8 cellular contexts compared by ENCODE assay signal in genomic region chr22:38751422-38752346, GRCh38. TPM values are rescaled to one million over a fixed set of nuclear protein-coding genes. Genes with fewer than 3 reads are reported as not detected.
A peak's percentile ranks its signal among the peaks of the same experiment; 100 is the strongest.
DNase-seq lines count a peak whose midpoint lies in the region; ATAC-seq and TF ChIP-seq lines count a peak whose summit lies in the region.

No MANE protein-coding gene starts in this region.

- peak; percentile 68 to 93 (median 86) for DNase-seq in CD4-positive, CD25-positive, alpha-beta regulatory T cell
- DNase-seq in astrocyte of the spinal cord (ENCODE audit: low read depth, low spot score) (peak; percentile 37), occipital lobe (lab: John Stamatoyannopoulos, UW) (peak; percentile 32), DMS79 (lab: John Stamatoyannopoulos, UW) (no peak), NCI-H2029 treated with DMSO at 0.1 percent for 48 hours (lab: John Stamatoyannopoulos, UW) (no peak), NCI-H345 (lab: John Stamatoyannopoulos, UW) (no peak)

- no peaks in the 10 kb centered on the region for H3K9me3 ChIP-seq in CD4-positive, CD25-positive, alpha-beta regulatory T cell (ENCODE audit: control insufficient read depth in 2 of 2, low read length in 2 of 2)

- no peak for TF ChIP-seq CTCF in astrocyte of the spinal cord (IDR thresholded peaks at IDR 0.05; ENCODE audit: low read depth, low read length)

- H3K4me1 Mint-ChIP-seq in CD4-positive, CD25-positive, alpha-beta regulatory T cell = peaks cover 9 to 64% (median 30%) of the 10 kb centered on the region in 4 donors
- H3K4me1 Mint-ChIP-seq in T-helper 1 cell treated with Interleukin-12 subunit alpha and Interleukin-12 subunit beta and Interleukin-4 antibody, amounts not matched to agents 30 μg/mL and 1 μg/mL, for 36 hours (ENCODE audit: low read depth) = peaks cover 41% of the 10 kb centered on the region

- peak; percentile 59 to 63 for ATAC-seq in CD4-positive, CD25-positive, alpha-beta regulatory T cell (ENCODE audit: low read depth in 2 of 2)
- ATAC-seq in HG02943 (IDR thresholded peaks at IDR 0.05; ENCODE audit: low read depth, unreplicated experiment) = peak; percentile 47

- H3K36me3 Mint-ChIP-seq in CD4-positive, CD25-positive, alpha-beta regulatory T cell = peaks cover 46% of the 10 kb centered on the region
- H3K36me3 Mint-ChIP-seq in T-helper 1 cell treated with Interleukin-12 subunit alpha and Interleukin-12 subunit beta and Interleukin-4 antibody, amounts not matched to agents 30 μg/mL and 1 μg/mL, for 36 hours (ENCODE audit: low read depth) = peaks cover 56% of the 10 kb centered on the region

- peak overlapping the region; percentile 71 for H3K4me3 ChIP-seq in CD4-positive, CD25-positive, alpha-beta regulatory T cell (ENCODE audit: low read depth, low read length)
- H3K4me3 ChIP-seq in astrocyte of the spinal cord (ENCODE audit: low read depth, low read length) = no peak overlapping the region

- H3K4me1 ChIP-seq in CD4-positive, CD25-positive, alpha-beta regulatory T cell (ENCODE audit: control insufficient read depth, insufficient read depth, low read length, poor library complexity, severe bottlenecking) = peaks cover 59% of the 10 kb centered on the region

- no peaks in the 10 kb centered on the region for H3K27me3 ChIP-seq in CD4-positive, CD25-positive, alpha-beta regulatory T cell (ENCODE audit: control insufficient read depth, insufficient read depth, low read length)

- peaks cover 57% of the 10 kb centered on the region for H3K36me3 ChIP-seq in CD4-positive, CD25-positive, alpha-beta regulatory T cell (ENCODE audit: control insufficient read depth, insufficient read depth, low read length)

- H3K9me3 Mint-ChIP-seq in CD4-positive, CD25-positive, alpha-beta regulatory T cell = peaks cover 0 to 3% (median 0%) of the 10 kb centered on the region in 7 donors
- H3K9me3 Mint-ChIP-seq in T-helper 1 cell treated with Interleukin-12 subunit alpha and Interleukin-12 subunit beta and Interleukin-4 antibody, amounts not matched to agents 30 μg/mL and 1 μg/mL, for 36 hours = no peaks in the 10 kb centered on the region

- H3K27ac ChIP-seq in CD4-positive, CD25-positive, alpha-beta regulatory T cell (ENCODE audit: insufficient read depth, low read length, poor library complexity, severe bottlenecking) = peak overlapping the region; percentile 82

- in situ Hi-C loops in astrocyte of the spinal cord (cut with HindIII; ENCODE audit: low sequenced_read_pairs) = no loop called here

- no peaks in the 10 kb centered on the region for H3K27me3 Mint-ChIP-seq in CD4-positive, CD25-positive, alpha-beta regulatory T cell
- no peaks in the 10 kb centered on the region for H3K27me3 Mint-ChIP-seq in T-helper 1 cell treated with Interleukin-12 subunit alpha and Interleukin-12 subunit beta and Interleukin-4 antibody, amounts not matched to agents 30 μg/mL and 1 μg/mL, for 36 hours (ENCODE audit: low read depth)

- H3K4me3 Mint-ChIP-seq in CD4-positive, CD25-positive, alpha-beta regulatory T cell = peak overlapping the region; percentile 98 to 100 (median 99)
- peak overlapping the region; percentile 98 for H3K4me3 Mint-ChIP-seq in T-helper 1 cell treated with Interleukin-12 subunit alpha and Interleukin-12 subunit beta and Interleukin-4 antibody, amounts not matched to agents 30 μg/mL and 1 μg/mL, for 36 hours

- H3K27ac Mint-ChIP-seq in CD4-positive, CD25-positive, alpha-beta regulatory T cell = peak overlapping the region; percentile 95 to 100 (median 99)
- H3K27ac Mint-ChIP-seq in T-helper 1 cell treated with Interleukin-12 subunit alpha and Interleukin-12 subunit beta and Interleukin-4 antibody, amounts not matched to agents 30 μg/mL and 1 μg/mL, for 36 hours = peak overlapping the region; percentile 97

RNA-seq across cellular contexts. Expression of gene SUN2, which starts 4.1 kb away (rescaled TPM):
- 454 TPM for total RNA-seq in CD4-positive, CD25-positive, alpha-beta regulatory T cell
- 100 to 1,000 TPM; 260 to 381 (median 298) TPM for polyA plus RNA-seq in CD4-positive, CD25-positive, alpha-beta regulatory T cell
- total RNA-seq in occipital lobe = 78.1 TPM

RNA-seq across cellular contexts. Expression of gene DNAL4, which starts 42.3 kb away (rescaled TPM):
- total RNA-seq in CD4-positive, CD25-positive, alpha-beta regulatory T cell = 6.3 TPM
- 10 to 100 TPM in 2 of 4 donors, 1 to 10 TPM in 2; 9.3 to 10.9 (median 10.0) TPM for polyA plus RNA-seq in CD4-positive, CD25-positive, alpha-beta regulatory T cell
- 17.3 TPM for total RNA-seq in occipital lobe

RNA-seq across cellular contexts. Expression of gene GTPBP1, which starts 45.9 kb away (rescaled TPM):
- total RNA-seq in CD4-positive, CD25-positive, alpha-beta regulatory T cell = 285 TPM
- polyA plus RNA-seq in CD4-positive, CD25-positive, alpha-beta regulatory T cell = 10 to 100 TPM; 25.4 to 29.7 (median 25.7) TPM
- total RNA-seq in occipital lobe = 32.1 TPM

RNA-seq across cellular contexts. Expression of gene JOSD1, which starts 50.9 kb away (rescaled TPM):
- 205 TPM for total RNA-seq in CD4-positive, CD25-positive, alpha-beta regulatory T cell
- 10 to 100 TPM in 2 of 4 donors, 1 to 10 TPM in 2; 8.7 to 12.5 (median 10.2) TPM for polyA plus RNA-seq in CD4-positive, CD25-positive, alpha-beta regulatory T cell
- 66.1 TPM for total RNA-seq in occipital lobe

Comparison
In these comparisons a context has a peak if more than half of its experiments do, and no peak if none do; other contexts are left out.
1. DNase-seq: peak in CD4-positive, CD25-positive, alpha-beta regulatory T cell (3 of 3), astrocyte of the spinal cord (single experiment) and occipital lobe (single experiment); none in DMS79 (single experiment), NCI-H2029 treated with DMSO at 0.1 percent for 48 hours (single experiment) and NCI-H345 (single experiment).